Comparison of ENCODE assay signal across 15 cellular contexts in the genomic region with DNA sequence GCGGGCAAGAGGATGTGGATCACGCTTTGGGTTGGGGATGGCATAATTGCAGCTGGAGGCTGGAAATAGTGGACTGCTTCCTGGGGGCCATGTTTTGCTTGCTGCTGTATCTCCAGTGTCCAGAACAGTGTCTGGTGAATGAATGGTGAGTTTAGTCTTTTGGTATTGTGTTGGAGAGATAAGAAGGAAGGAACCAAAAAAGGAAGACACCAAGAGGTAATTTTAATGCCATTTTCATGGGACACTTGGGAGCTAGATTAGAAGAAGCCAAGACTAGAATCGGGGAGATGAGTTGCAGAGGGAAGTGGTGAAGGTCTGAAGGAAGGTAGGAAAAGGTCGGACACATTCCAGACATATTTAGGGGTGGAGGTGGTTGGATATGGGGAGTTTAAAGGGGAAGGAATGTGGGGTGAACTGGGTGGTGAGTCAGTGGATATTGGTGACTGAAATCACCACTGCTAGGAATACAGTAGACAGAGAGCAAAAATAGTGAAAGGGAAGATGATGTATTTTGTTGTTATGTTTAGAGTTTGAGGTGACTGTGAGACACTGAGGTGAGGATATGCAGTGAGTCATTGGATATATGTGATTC.
A peak's percentile ranks its signal among the peaks of the same experiment; 100 is the strongest.
DNase-seq lines count a peak whose midpoint lies in the region; ATAC-seq, FAIRE-seq and TF ChIP-seq lines count a peak whose summit lies in the region.
"Had no signal": no experiment of that assay in that cellular context is flagged by ENCODE, and none has a peak within 500 bp of the region (broad histone marks: within the 10 kb centered on the region; RNA-seq: fewer than 3 reads in every experiment).

No MANE protein-coding gene starts in this region.

- ATAC-seq in activated CD4-positive, alpha-beta T cell treated with anti-CD3 and anti-CD28 coated beads for 36 hours = peak; percentile 71
- ATAC-seq in gastrocnemius medialis (no peak), left lobe of liver (no peak)

- H3K4me3 Mint-ChIP-seq in activated CD4-positive, alpha-beta T cell treated with anti-CD3 and anti-CD28 coated beads for 36 hours = no peak overlapping the region

- H3K4me2 ChIP-seq in endothelial cell of umbilical vein (ENCODE audit: insufficient read depth, low read length) = peak overlapping the region; percentile 51
- H3K4me2 ChIP-seq: KMS-11 had no signal

- peaks cover 95% of the 10 kb centered on the region for H3K79me2 ChIP-seq in endothelial cell of umbilical vein (ENCODE audit: control insufficient read depth, insufficient read depth, low read length)

- H3K27ac Mint-ChIP-seq in activated CD4-positive, alpha-beta T cell treated with anti-CD3 and anti-CD28 coated beads for 36 hours = no peak overlapping the region

- H3K4me3 ChIP-seq in endothelial cell of umbilical vein (replicated peaks in 1 of 3; ENCODE audit: insufficient read depth in 1 of 3, low read depth in 1 of 3, low read length in 3 of 3) (no peak overlapping the region), gastrocnemius medialis (no peak overlapping the region)
- H3K4me3 ChIP-seq: coronary artery, suprapubic skin had no signal

- H3K9me3 Mint-ChIP-seq in activated CD4-positive, alpha-beta T cell treated with anti-CD3 and anti-CD28 coated beads for 36 hours (ENCODE audit: low read depth) = no peaks in the 10 kb centered on the region

- H3K36me3 Mint-ChIP-seq in activated CD4-positive, alpha-beta T cell treated with anti-CD3 and anti-CD28 coated beads for 36 hours (ENCODE audit: low read depth) = no peaks in the 10 kb centered on the region

- no peaks in the 10 kb centered on the region for H3K9me3 ChIP-seq in endothelial cell of umbilical vein (replicated peaks; ENCODE audit: control insufficient read depth, insufficient read depth, low read length)
- H3K9me3 ChIP-seq in gastrocnemius medialis = no peaks in the 10 kb centered on the region
- H3K9me3 ChIP-seq: suprapubic skin had no signal

- peak; percentile 74 for FAIRE-seq in endothelial cell of umbilical vein (lab: Jason Lieb, UNC)
- FAIRE-seq: A204.1, GM18507 had no signal

- dilution Hi-C loops in endothelial cell of umbilical vein (cut with MboI; ENCODE audit: extremely low pct_ligation_motif_present, low sequenced_read_pairs) = no loop called here

- CTCF ChIA-PET in activated CD4-positive, alpha-beta T cell treated with anti-CD3 and anti-CD28 coated beads for 36 hours (lab: Charles Lee) = interaction anchor here (0.6 kb wide), 1 partner anchor 133 kb away, joined by 3 read pairs; no protein-coding TSS in a partner anchor
- CTCF ChIA-PET in endothelial cell of umbilical vein (lab: Charles Lee) = interaction anchor here (0.8 to 1.8 kb wide), 3 partner anchors 9 to 51 kb away, joined by 3 to 5 read pairs (median 3); no protein-coding TSS in a partner anchor

- no peak for DNase-seq in activated CD4-positive, alpha-beta T cell treated with anti-CD3 and anti-CD28 coated beads for 36 hours
- DNase-seq in activated CD4-positive, alpha-beta T cell treated with anti-CD3 and anti-CD28 coated beads for 1 hour = no peak
- DNase-seq in RPMI7951 (ENCODE audit: low read depth) = peak; percentile 56
- peak; percentile 31 for DNase-seq in endothelial cell of umbilical vein (ENCODE audit: low read depth, low spot score)
- DNase-seq in gastrocnemius medialis = no peak
- DNase-seq in UCSD-AML1 (lab: John Stamatoyannopoulos, UW; ENCODE audit: unreplicated experiment) = no peak
- DNase-seq in NCI-H1694 treated with DMSO at 0.1 percent for 48 hours (lab: John Stamatoyannopoulos, UW) = no peak
- no peak for DNase-seq in left lobe of liver (ENCODE audit: low spot score)
- DNase-seq: DMS79 treated with DMSO at 0.1 percent for 48 hours, WERI-Rb-1 had no signal

- H2AFZ ChIP-seq in endothelial cell of umbilical vein (ENCODE audit: low read depth, low read length) = no peak overlapping the region

- TF ChIP-seq CTCF in endothelial cell of umbilical vein (IDR thresholded peaks at IDR 0.05; ENCODE audit: extremely low read depth in 1 of 2, insufficient read depth in 1 of 2, low read depth in 1 of 2, low read length in 2 of 2) = no peak
- no peak for TF ChIP-seq CTCF in gastrocnemius medialis (IDR thresholded peaks at IDR 0.05 in 4 of 5, conservative IDR thresholded peaks at IDR 0.05 in 1 of 5)

- no peaks in the 10 kb centered on the region for H3K27me3 ChIP-seq in endothelial cell of umbilical vein (ENCODE audit: control insufficient read depth in 2 of 2, insufficient read depth in 2 of 2, low read length in 2 of 2)
- H3K27me3 ChIP-seq in gastrocnemius medialis = no peaks in the 10 kb centered on the region
- H3K27me3 ChIP-seq: suprapubic skin had no signal

- H3K36me3 ChIP-seq in endothelial cell of umbilical vein (ENCODE audit: control insufficient read depth in 2 of 2, extremely low read depth in 1 of 2, insufficient read depth in 2 of 2, low read length in 2 of 2) (no peaks in the 10 kb centered on the region), gastrocnemius medialis (no peaks in the 10 kb centered on the region)
- H3K36me3 ChIP-seq: suprapubic skin, WERI-Rb-1 had no signal

- intact Hi-C loops in activated CD4-positive, alpha-beta T cell treated with anti-CD3 and anti-CD28 coated beads for 36 hours (cut with DNase I, micrococcal nuclease) = loop anchor here in 1 of 2 experiments (5.0 kb wide), 1 partner anchor 36 kb away; no protein-coding TSS in a partner anchor
- intact Hi-C loops in endothelial cell of umbilical vein (cut with micrococcal nuclease) = loop anchor here (5.0 kb wide), 1 partner anchor 34 kb away; no protein-coding TSS in a partner anchor
- intact Hi-C loops in gastrocnemius medialis (cut with DNase I; ENCODE audit: low total_unique reads) = no loop called here

- H3K27me3 Mint-ChIP-seq in activated CD4-positive, alpha-beta T cell treated with anti-CD3 and anti-CD28 coated beads for 36 hours = no peaks in the 10 kb centered on the region

- TF ChIP-seq POLR2A in endothelial cell of umbilical vein (IDR thresholded peaks at IDR 0.05; ENCODE audit: low read depth, low read length) (no peak), gastrocnemius medialis (IDR thresholded peaks at IDR 0.05) (no peak)

- no TSS peak for BruUV-seq in endothelial cell of umbilical vein (replicated peaks; lab: Mats Ljungman, UMichigan)

- POLR2A ChIA-PET in activated CD4-positive, alpha-beta T cell treated with anti-CD3 and anti-CD28 coated beads for 36 hours (lab: Charles Lee) = interaction anchor here (0.8 kb wide), 1 partner anchor 258 kb away, joined by 3 read pairs; no protein-coding TSS in a partner anchor
- POLR2A ChIA-PET in endothelial cell of umbilical vein (lab: Charles Lee) = no interaction called here

- H3K4me1 Mint-ChIP-seq in activated CD4-positive, alpha-beta T cell treated with anti-CD3 and anti-CD28 coated beads for 36 hours = peaks cover 49% of the 10 kb centered on the region

- no peak overlapping the region for H3K9ac ChIP-seq in endothelial cell of umbilical vein (replicated peaks; ENCODE audit: extremely low read depth, insufficient read depth, low read length)
- H3K9ac ChIP-seq: KMS-11 had no signal

- H3K4me1 ChIP-seq in endothelial cell of umbilical vein (ENCODE audit: control insufficient read depth, extremely low read depth, insufficient read depth, low read length) (peaks cover 43% of the 10 kb centered on the region), gastrocnemius medialis (peaks cover 56 to 66% of the 10 kb centered on the region in 2 donors)

- H3K27ac ChIP-seq in endothelial cell of umbilical vein (ENCODE audit: insufficient read depth, low read depth, low read length) (peak overlapping the region; percentile 48), gastrocnemius medialis (peak overlapping the region in 3 of 4 donors; percentile 11 to 56 (median 32))
- H3K27ac ChIP-seq: coronary artery, KMS-11, suprapubic skin, WERI-Rb-1 had no signal

- in situ Hi-C loops in gastrocnemius medialis (cut with MboI; ENCODE audit: low sequenced_read_pairs in 4 of 4) = no loop called here

- H3K9me1 ChIP-seq in endothelial cell of umbilical vein (replicated peaks; ENCODE audit: control insufficient read depth, extremely low read depth, insufficient read depth, low read length) = no peaks in the 10 kb centered on the region

- H4K20me1 ChIP-seq in endothelial cell of umbilical vein (replicated peaks; ENCODE audit: control insufficient read depth, extremely low read depth, insufficient read depth, low read length) = peaks cover 4% of the 10 kb centered on the region

TF ChIP-seq in endothelial cell of umbilical vein, 7 proteins besides CTCF, POLR2A, EP300 and RAD21:
- TF ChIP-seq GATA2 (IDR thresholded peaks at IDR 0.05; ENCODE audit: insufficient read depth, insufficient read length, low read depth, low read length) (no peak), POLR2AphosphoS5 (IDR thresholded peaks at IDR 0.05; ENCODE audit: insufficient read depth, low read depth, low read length) (no peak), JUN (IDR thresholded peaks at IDR 0.05; ENCODE audit: borderline replicate concordance, insufficient read depth, insufficient read length, low read depth) (peak; percentile 17)
TF ChIP-seq in endothelial cell of umbilical vein: peak in this region for 1.

Comparison
In these comparisons a context has a peak if more than half of its experiments do, and no peak if none do; other contexts are left out.
1. DNase-seq: peak in RPMI7951 (single experiment) and endothelial cell of umbilical vein (single experiment); none in activated CD4-positive, alpha-beta T cell treated with anti-CD3 and anti-CD28 coated beads for 36 hours (single experiment), activated CD4-positive, alpha-beta T cell treated with anti-CD3 and anti-CD28 coated beads for 1 hour (single experiment), gastrocnemius medialis (0 of 2), UCSD-AML1 (single experiment), NCI-H1694 treated with DMSO at 0.1 percent for 48 hours (single experiment) and left lobe of liver (single experiment).